ENCODE assay signal across 8 cellular contexts in genomic region chrX:70134116-70134477, GRCh38. TPM values are rescaled to one million over a fixed set of nuclear protein-coding genes. Genes with fewer than 3 reads are reported as not detected.
DNase-seq lines count a peak whose midpoint lies in the region; ATAC-seq and TF ChIP-seq lines count a peak whose summit lies in the region.

No MANE protein-coding gene starts in this region.

- peak; percentile 27 for ATAC-seq in HG03045 (IDR thresholded peaks at IDR 0.05; ENCODE audit: unreplicated experiment)
- peak; percentile 7 to 21 (median 12) for ATAC-seq in T-cell (replicated peaks in 1 of 4)
- no peak for ATAC-seq in GM19467 (IDR thresholded peaks at IDR 0.05; ENCODE audit: unreplicated experiment)

- CTCF ChIA-PET in activated naive CD4-positive, alpha-beta T cell treated with anti-CD3 and anti-CD28 coated beads for 36 hours (lab: Charles Lee) = interaction anchor here (0.9 to 2.4 kb wide), 8 partner anchors 18 to 641 kb away, joined by 3 to 13 read pairs (median 4); partner anchors contain the start of genes KIF4A and PDZD11
- CTCF ChIA-PET in T-cell (lab: Charles Lee) = interaction anchor here in 1 of 2 donors (0.7 to 1.9 kb wide), 9 partner anchors 100 to 1306 kb away, joined by 3 to 15 read pairs (median 5); partner anchors contain the start of genes EFNB1, KIF4A, PDZD11 and TAF1

- no peaks in the 10 kb centered on the region for H3K4me1 ChIP-seq in rectal smooth muscle tissue (ENCODE audit: control insufficient read depth, insufficient read depth, low read length)

- peak overlapping the region; percentile 97 for H3K4me3 Mint-ChIP-seq in activated naive CD4-positive, alpha-beta T cell treated with anti-CD3 and anti-CD28 coated beads for 36 hours
- H3K4me3 Mint-ChIP-seq in T-cell = peak overlapping the region; percentile 86 to 98 (median 98)

- no peak for TF ChIP-seq CTCF in fibroblast of the aortic adventitia (IDR thresholded peaks at IDR 0.05; ENCODE audit: insufficient read depth, low read length)

- H3K4me1 Mint-ChIP-seq in activated naive CD4-positive, alpha-beta T cell treated with anti-CD3 and anti-CD28 coated beads for 36 hours (ENCODE audit: low read depth) = peaks cover 27% of the 10 kb centered on the region
- H3K4me1 Mint-ChIP-seq in T-cell = peaks cover 20 to 44% (median 28%) of the 10 kb centered on the region in 3 donors

- peak overlapping the region; percentile 64 for H3K27ac ChIP-seq in rectal smooth muscle tissue (ENCODE audit: low read depth, low read length)

- DNase-seq in activated naive CD4-positive, alpha-beta T cell treated with anti-CD3 and anti-CD28 coated beads for 36 hours = no peak
- no peak for DNase-seq in activated naive CD4-positive, alpha-beta T cell (lab: John Stamatoyannopoulos, UW)
- DNase-seq in T-cell = peak in 2 of 34 experiments; percentile 1
- peak; percentile 18 for DNase-seq in fibroblast of the aortic adventitia (ENCODE audit: low read depth)
- no peak for DNase-seq in SIG-M5 (lab: John Stamatoyannopoulos, UW)

- POLR2A ChIA-PET in T-cell (lab: Charles Lee) = interaction anchor here (0.9 to 1.3 kb wide), 5 partner anchors 8 to 1305 kb away, joined by 3 to 8 read pairs (median 3); partner anchors contain the start of genes EFNB1 (in 1 of the 2), KIF4A (in 1 of the 2) and PDZD11 (in 1 of the 2)

- intact Hi-C loops in activated naive CD4-positive, alpha-beta T cell treated with anti-CD3 and anti-CD28 coated beads for 36 hours (cut with micrococcal nuclease) = loop anchor here (5.0 to 10.0 kb wide), 3 partner anchors 517 to 967 kb away; partner anchors contain the start of genes EDA and PJA1

- H3K4me3 ChIP-seq in fibroblast of the aortic adventitia (ENCODE audit: low read depth, low read length) = peak overlapping the region; percentile 78
- peak overlapping the region; percentile 71 for H3K4me3 ChIP-seq in rectal smooth muscle tissue (ENCODE audit: low read length)

- peak overlapping the region; percentile 64 for H3K9ac ChIP-seq in rectal smooth muscle tissue (ENCODE audit: low read length)

- H3K36me3 Mint-ChIP-seq in activated naive CD4-positive, alpha-beta T cell treated with anti-CD3 and anti-CD28 coated beads for 36 hours (ENCODE audit: low read depth) = peaks cover 5% of the 10 kb centered on the region
- peaks cover 13% of the 10 kb centered on the region for H3K36me3 Mint-ChIP-seq in T-cell

- H3K27ac Mint-ChIP-seq in activated naive CD4-positive, alpha-beta T cell treated with anti-CD3 and anti-CD28 coated beads for 36 hours = peak overlapping the region; percentile 89
- peak overlapping the region; percentile 97 for H3K27ac Mint-ChIP-seq in T-cell

- no peaks in the 10 kb centered on the region for H3K27me3 Mint-ChIP-seq in activated naive CD4-positive, alpha-beta T cell treated with anti-CD3 and anti-CD28 coated beads for 36 hours (ENCODE audit: low read depth)
- peaks cover 0 to 11% of the 10 kb centered on the region in 2 donors for H3K27me3 Mint-ChIP-seq in T-cell

- no peaks in the 10 kb centered on the region for H3K27me3 ChIP-seq in rectal smooth muscle tissue (ENCODE audit: control insufficient read depth, insufficient read depth, low read length)

- peaks cover 2% of the 10 kb centered on the region for H3K36me3 ChIP-seq in rectal smooth muscle tissue (ENCODE audit: control insufficient read depth, insufficient read depth, low read length)

- no peaks in the 10 kb centered on the region for H3K9me3 Mint-ChIP-seq in activated naive CD4-positive, alpha-beta T cell treated with anti-CD3 and anti-CD28 coated beads for 36 hours
- no peaks in the 10 kb centered on the region for H3K9me3 Mint-ChIP-seq in T-cell

RNA-seq across cellular contexts. Expression of gene IGBP1, which starts 0.8 kb away (rescaled TPM):
- total RNA-seq in activated naive CD4-positive, alpha-beta T cell treated with anti-CD3 and anti-CD28 coated beads for 36 hours = 10 to 100 TPM; 48.7 to 50.8 TPM
- total RNA-seq in T-cell (10 to 100 TPM; 50.8 to 61.2 (median 59.1) TPM), fibroblast of the aortic adventitia (ENCODE audit: low replicate concordance) (64.6 and 117 TPM in 2 replicates)

RNA-seq across cellular contexts. Expression of gene DGAT2L6, which starts 43.2 kb away (rescaled TPM):
- total RNA-seq in activated naive CD4-positive, alpha-beta T cell treated with anti-CD3 and anti-CD28 coated beads for 36 hours = not detected
- not detected for total RNA-seq in T-cell
- not detected in 2 replicates for total RNA-seq in fibroblast of the aortic adventitia (ENCODE audit: low replicate concordance)
